Comparison of ENCODE assay signal across 14 cellular contexts in genomic region chr17:40545660-40546059, GRCh38. TPM values are rescaled to one million over a fixed set of nuclear protein-coding genes. Genes with fewer than 3 reads are reported as not detected.
DNase-seq lines count a peak whose midpoint lies in the region; ATAC-seq and TF ChIP-seq lines count a peak whose summit lies in the region.
"Had no signal": no experiment of that assay in that cellular context is flagged by ENCODE, and none has a peak within 500 bp of the region (broad histone marks: within the 10 kb centered on the region; RNA-seq: fewer than 3 reads in every experiment).

No MANE protein-coding gene starts in this region.

- H3K36me3 ChIP-seq in CD8-positive, alpha-beta T cell (ENCODE audit: insufficient read depth, low read length) = no peaks in the 10 kb centered on the region
- H3K36me3 ChIP-seq: SJCRH30 had no signal

- ATAC-seq in activated CD4-positive, alpha-beta T cell treated with anti-CD3 and anti-CD28 coated beads for 36 hours = no peak
- no peak for ATAC-seq in CD8-positive, alpha-beta T cell
- no peak for ATAC-seq in HG02623 (IDR thresholded peaks at IDR 0.05; ENCODE audit: unreplicated experiment)

- H3K36me3 Mint-ChIP-seq in activated CD4-positive, alpha-beta T cell treated with anti-CD3 and anti-CD28 coated beads for 36 hours (ENCODE audit: low read depth) = peaks cover 6% of the 10 kb centered on the region
- H3K36me3 Mint-ChIP-seq in CD8-positive, alpha-beta T cell = peaks cover 3% of the 10 kb centered on the region
- H3K36me3 Mint-ChIP-seq in chondrocyte (ENCODE audit: low read depth) = no peaks in the 10 kb centered on the region
- no peaks in the 10 kb centered on the region for H3K36me3 Mint-ChIP-seq in osteocyte (ENCODE audit: unreplicated experiment)

- H3K27ac ChIP-seq in CD8-positive, alpha-beta T cell (ENCODE audit: low read depth, low read length) = no peak overlapping the region
- H3K27ac ChIP-seq: epithelial cell of prostate, SJCRH30 had no signal

- intact Hi-C loops in activated CD4-positive, alpha-beta T cell treated with anti-CD3 and anti-CD28 coated beads for 36 hours (cut with DNase I, micrococcal nuclease) = no loop called here
- intact Hi-C loops in CD8-positive, alpha-beta T cell (cut with DNase I, micrococcal nuclease) = loop anchor here in 1 of 2 experiments (2.0 kb wide), 1 partner anchor 223 kb away; no protein-coding TSS in a partner anchor

- H3K4me1 Mint-ChIP-seq in activated CD4-positive, alpha-beta T cell treated with anti-CD3 and anti-CD28 coated beads for 36 hours = peaks cover 91% of the 10 kb centered on the region
- peaks cover 89% of the 10 kb centered on the region for H3K4me1 Mint-ChIP-seq in CD8-positive, alpha-beta T cell (ENCODE audit: low read depth)
- H3K4me1 Mint-ChIP-seq in chondrocyte (ENCODE audit: low read depth) = peaks cover 69% of the 10 kb centered on the region
- peaks cover 83% of the 10 kb centered on the region for H3K4me1 Mint-ChIP-seq in osteocyte (ENCODE audit: unreplicated experiment)

- H3K27me3 ChIP-seq in CD8-positive, alpha-beta T cell (ENCODE audit: insufficient read depth, low read length) = no peaks in the 10 kb centered on the region
- H3K27me3 ChIP-seq: SJCRH30 had no signal

- no peak for TF ChIP-seq CTCF in CD8-positive, alpha-beta T cell (IDR thresholded peaks at IDR 0.05)
- no peak for TF ChIP-seq CTCF in chondrocyte (IDR thresholded peaks at IDR 0.05)
- TF ChIP-seq CTCF in osteocyte (IDR thresholded peaks at IDR 0.05) = no peak

- POLR2A ChIA-PET in activated CD4-positive, alpha-beta T cell treated with anti-CD3 and anti-CD28 coated beads for 36 hours (lab: Charles Lee) = no interaction called here
- POLR2A ChIA-PET in CD8-positive, alpha-beta T cell (lab: Charles Lee) = interaction anchor here (1.1 to 26.4 kb wide), 3 partner anchors 10 to 12 kb away, joined by 4 to 755 read pairs (median 6); partner anchors contain the start of gene CCR7

- H3K4me3 ChIP-seq in CD8-positive, alpha-beta T cell (ENCODE audit: low read depth, low read length) = no peak overlapping the region
- H3K4me3 ChIP-seq: SJCRH30 had no signal

- no peaks in the 10 kb centered on the region for H3K9me3 ChIP-seq in CD8-positive, alpha-beta T cell (ENCODE audit: low read length)
- H3K9me3 ChIP-seq: SJCRH30 had no signal

- peak overlapping the region; percentile 8 for H3K27ac Mint-ChIP-seq in activated CD4-positive, alpha-beta T cell treated with anti-CD3 and anti-CD28 coated beads for 36 hours
- peak overlapping the region; percentile 80 for H3K27ac Mint-ChIP-seq in CD8-positive, alpha-beta T cell
- H3K27ac Mint-ChIP-seq in chondrocyte (ENCODE audit: unreplicated experiment) (no peak overlapping the region), osteocyte (ENCODE audit: unreplicated experiment) (peak overlapping the region; percentile 53)

- no peak overlapping the region for H3K4me3 Mint-ChIP-seq in activated CD4-positive, alpha-beta T cell treated with anti-CD3 and anti-CD28 coated beads for 36 hours
- no peak overlapping the region for H3K4me3 Mint-ChIP-seq in CD8-positive, alpha-beta T cell
- H3K4me3 Mint-ChIP-seq in chondrocyte (ENCODE audit: unreplicated experiment) (no peak overlapping the region), osteocyte (ENCODE audit: unreplicated experiment) (no peak overlapping the region)

- H3K9me3 Mint-ChIP-seq in activated CD4-positive, alpha-beta T cell treated with anti-CD3 and anti-CD28 coated beads for 36 hours (ENCODE audit: low read depth) = no peaks in the 10 kb centered on the region
- H3K9me3 Mint-ChIP-seq in CD8-positive, alpha-beta T cell = no peaks in the 10 kb centered on the region
- no peaks in the 10 kb centered on the region for H3K9me3 Mint-ChIP-seq in chondrocyte (ENCODE audit: low read depth)
- no peaks in the 10 kb centered on the region for H3K9me3 Mint-ChIP-seq in osteocyte (ENCODE audit: unreplicated experiment)

- no peak for DNase-seq in activated CD4-positive, alpha-beta T cell treated with anti-CD3 and anti-CD28 coated beads for 36 hours
- no peak for DNase-seq in activated CD4-positive, alpha-beta T cell treated with anti-CD3 and anti-CD28 coated beads for 1 hour
- DNase-seq in CD8-positive, alpha-beta T cell = peak in 1 of 7 experiments; percentile 47
- DNase-seq in chondrocyte (ENCODE audit: low spot score) = peak; percentile 64
- no peak for DNase-seq in osteocyte (ENCODE audit: extremely low spot score, unreplicated experiment)
- no peak for DNase-seq in medulla oblongata (ENCODE audit: extremely low spot score)
- DNase-seq in middle frontal gyrus (ENCODE audit: extremely low spot score, low spot score) = no peak
- DNase-seq: H7, KG1, NCI-H1417, SJCRH30 had no signal

- H3K4me1 ChIP-seq in CD8-positive, alpha-beta T cell (ENCODE audit: insufficient read depth, low read length) = peaks cover 86% of the 10 kb centered on the region

- H3K27me3 Mint-ChIP-seq in activated CD4-positive, alpha-beta T cell treated with anti-CD3 and anti-CD28 coated beads for 36 hours = no peaks in the 10 kb centered on the region
- no peaks in the 10 kb centered on the region for H3K27me3 Mint-ChIP-seq in CD8-positive, alpha-beta T cell (ENCODE audit: low read depth)
- no peaks in the 10 kb centered on the region for H3K27me3 Mint-ChIP-seq in chondrocyte (ENCODE audit: low read depth)
- H3K27me3 Mint-ChIP-seq in osteocyte (ENCODE audit: unreplicated experiment) = no peaks in the 10 kb centered on the region

- CTCF ChIA-PET in activated CD4-positive, alpha-beta T cell treated with anti-CD3 and anti-CD28 coated beads for 36 hours (lab: Charles Lee) = interaction anchor here (0.5 to 20.3 kb wide), 2 partner anchors 10 to 497 kb away, joined by 3 to 403 read pairs; no protein-coding TSS in a partner anchor
- CTCF ChIA-PET in CD8-positive, alpha-beta T cell (lab: Charles Lee) = interaction anchor here (0.8 to 21.8 kb wide), 4 partner anchors 8 to 146 kb away, joined by 3 to 470 read pairs (median 237); partner anchors contain the start of gene CCR7

RNA-seq across cellular contexts. Expression of gene CCR7, which starts 19.6 kb away (rescaled TPM):
- total RNA-seq in activated CD4-positive, alpha-beta T cell treated with anti-CD3 and anti-CD28 coated beads for 36 hours = 100 to 1,000 TPM; 325 to 389 TPM
- 100 to 1,000 TPM; 196 to 199 TPM for total RNA-seq in CD8-positive, alpha-beta T cell
- total RNA-seq in chondrocyte (not detected in 3 replicates), osteocyte (0.21 TPM in 1 of 2 replicates, not detected in the other)
- total RNA-seq: A172, SJCRH30 had no signal

RNA-seq across cellular contexts. Expression of gene TNS4, which starts 44.2 kb away (rescaled TPM):
- 10 to 100 TPM; 10.8 to 12.8 TPM for total RNA-seq in activated CD4-positive, alpha-beta T cell treated with anti-CD3 and anti-CD28 coated beads for 36 hours
- total RNA-seq in CD8-positive, alpha-beta T cell = 1 to 10 TPM; 1.9 to 2.9 TPM
- total RNA-seq in chondrocyte = 0.39 TPM in 1 of 3 replicates, not detected in the others
- total RNA-seq in osteocyte = 0.21 and 0.73 TPM in 2 replicates
- total RNA-seq: SJCRH30 had no signal

Comparison
In these comparisons a context has a peak if more than half of its experiments do, and no peak if none do; other contexts are left out.
1. RNA of gene CCR7, which starts 19.6 kb away (total RNA-seq): 325 to 389 TPM in activated CD4-positive, alpha-beta T cell treated with anti-CD3 and anti-CD28 coated beads for 36 hours and 196 to 199 TPM in CD8-positive, alpha-beta T cell; 0.21 TPM in osteocyte and not detected in chondrocyte; every median in the first group is over 100 times any median in the second.